15 cellular contexts compared by ENCODE assay signal in the genomic region with DNA sequence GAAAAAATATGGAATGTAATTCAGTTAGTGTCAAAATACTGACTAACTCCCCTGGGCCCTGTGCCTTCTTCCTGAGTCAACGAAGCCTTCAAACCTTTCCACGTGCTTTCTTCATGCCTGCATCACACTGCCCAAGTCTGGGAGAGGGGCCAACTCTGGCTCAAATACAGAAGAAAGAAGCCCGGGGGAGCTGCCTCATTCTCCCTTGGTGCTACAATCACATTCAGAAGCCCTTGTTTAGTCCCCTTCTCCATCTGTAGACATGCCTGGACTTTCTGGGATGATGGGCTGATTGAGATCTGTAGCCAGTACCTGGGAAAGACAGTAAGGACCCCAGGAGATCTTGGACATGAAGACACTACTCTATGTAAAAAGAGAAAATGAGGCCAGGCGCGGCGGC.
DNase-seq lines count a peak whose midpoint lies in the region; ATAC-seq and TF ChIP-seq lines count a peak whose summit lies in the region.
"Had no signal": no experiment of that assay in that cellular context is flagged by ENCODE, and none has a peak within 500 bp of the region (broad histone marks: within the 10 kb centered on the region; RNA-seq: fewer than 3 reads in every experiment).

No MANE protein-coding gene starts in this region.

- ATAC-seq in GM18520 (IDR thresholded peaks at IDR 0.05; ENCODE audit: unreplicated experiment) = no peak
- no peak for ATAC-seq in activated CD4-positive, CD25-positive, alpha-beta regulatory T cell treated with anti-CD3 and anti-CD28 coated beads, Interleukin-2, amount 50 U/mL, for 24 hours
- ATAC-seq: activated CD8-positive, alpha-beta T cell treated with anti-CD3 and anti-CD28 coated beads, Interleukin-2, amount 10 ng/mL, durations not matched to agents 7 days and 5 days had no signal

- no peak for TF ChIP-seq CTCF in fibroblast of pulmonary artery (IDR thresholded peaks at IDR 0.05; ENCODE audit: low read length, missing control alignments)

- DNase-seq in NCI-H2196 (lab: John Stamatoyannopoulos, UW; ENCODE audit: unreplicated experiment) (peak; percentile 17), NCI-H2196 treated with DMSO at 0.1 percent for 48 hours (lab: John Stamatoyannopoulos, UW; ENCODE audit: unreplicated experiment) (no peak), T1000 (lab: John Stamatoyannopoulos, UW) (peak; percentile 59), fibroblast of pulmonary artery (ENCODE audit: low read depth) (peak; percentile 73), superior temporal gyrus (ENCODE audit: extremely low spot score) (peak; percentile 56), NOMO-1 (lab: John Stamatoyannopoulos, UW; ENCODE audit: unreplicated experiment in 2 of 2) (no peak)
- DNase-seq: activated CD8-positive, alpha-beta T cell treated with anti-CD3 and anti-CD28 coated beads, Interleukin-2, amount 10 ng/mL, durations not matched to agents 7 days and 5 days; activated naive CD4-positive, alpha-beta T cell treated with Interleukin-2 at 50 U/mL for 16 hours; dermis blood vessel endothelial cell; GOT3; MM.1S; NCI-H2227 treated with DMSO at 0.1 percent for 48 hours had no signal

- no peak overlapping the region for H3K4me3 ChIP-seq in fibroblast of pulmonary artery (replicated peaks; ENCODE audit: low read depth, low read length)
- H3K4me3 ChIP-seq: lung had no signal

Comparison
In these comparisons a context has a peak if more than half of its experiments do, and no peak if none do; other contexts are left out.
1. DNase-seq: peak in NCI-H2196 (single experiment), T1000 (single experiment), fibroblast of pulmonary artery (single experiment) and superior temporal gyrus (single experiment); none in NCI-H2196 treated with DMSO at 0.1 percent for 48 hours (single experiment) and NOMO-1 (0 of 2).